In genomic region chr16:70659953-70660671, GRCh38 we compare ENCODE assay signal across 20 cellular contexts. TPM values are rescaled to one million over a fixed set of nuclear protein-coding genes. Genes with fewer than 3 reads are reported as not detected.
"Had no signal": no experiment of that assay in that cellular context is flagged by ENCODE, and none has a peak within 500 bp of the region (broad histone marks: within the 10 kb centered on the region; RNA-seq: fewer than 3 reads in every experiment).

No MANE protein-coding gene starts in this region.

- H3K27me3 Mint-ChIP-seq: stimulated activated memory B cell treated with anti-CD40 and anti-IgM and Interleukin-4, amounts not matched to agents 10 μg/mL and 1 μg/mL and 100 μg/mL, for 72 hours had no signal

- H3K9me3 Mint-ChIP-seq: activated naive CD4-positive, alpha-beta T cell treated with anti-CD3 and anti-CD28 coated beads, Interleukin-2, amount 50 U/mL, for 72 hours; activated T-helper 1 cell treated with anti-CD3 and anti-CD28 coated beads, Interleukin-12 subunit alpha, Interleukin-12 subunit beta, Interleukin-2, Interleukin-4 antibody, amounts not matched to agents 30 ng/mL and 10 ng/mL and 1 ng/mL, durations not matched to agents 14 hours and 24 hours and 36 hours; naive B cell; neural crest cell; stimulated activated memory B cell treated with anti-CD40 and anti-IgM and Interleukin-4, amounts not matched to agents 10 μg/mL and 1 μg/mL and 100 μg/mL, for 72 hours had no signal

- H3K9me3 ChIP-seq: gastrocnemius medialis, pancreas, right lobe of liver had no signal

- H3K4me3 ChIP-seq: dorsolateral prefrontal cortex, gastrocnemius medialis, pancreas, right lobe of liver had no signal

- DNase-seq: activated CD4-positive, alpha-beta T cell treated with anti-CD3 and anti-CD28 coated beads, Interleukin-2, amount 50 U/mL, for 1 hour; activated CD4-positive, CD25-positive, alpha-beta regulatory T cell treated with anti-CD3 and anti-CD28 coated beads, Interleukin-2, amount 50 U/mL, for 72 hours; activated gamma-delta T cell treated with Interleukin-2 at 50 U/mL for 16 hours; amniotic stem cell; gastrocnemius medialis; naive B cell; right lobe of liver; stimulated activated CD4-positive, alpha-beta T cell treated with anti-CD3 and anti-CD28 coated beads, Interleukin-4, amount 100 ng/mL, for 4 hours; SW 1271; T-helper 2 cell had no signal

- H3K4me1 Mint-ChIP-seq: naive B cell; neural crest cell; stimulated activated memory B cell treated with anti-CD40 and anti-IgM and Interleukin-4, amounts not matched to agents 10 μg/mL and 1 μg/mL and 100 μg/mL, for 72 hours had no signal

- H3K27ac ChIP-seq: gastrocnemius medialis, pancreas, right lobe of liver, VCaP had no signal

- FAIRE-seq: endometrium, keratinocyte, pancreas had no signal

- H3K27ac Mint-ChIP-seq: activated naive CD4-positive, alpha-beta T cell treated with anti-CD3 and anti-CD28 coated beads, Interleukin-2, amount 50 U/mL, for 72 hours; activated T-helper 1 cell treated with anti-CD3 and anti-CD28 coated beads, Interleukin-12 subunit alpha, Interleukin-12 subunit beta, Interleukin-2, Interleukin-4 antibody, amounts not matched to agents 30 ng/mL and 10 ng/mL and 1 ng/mL, durations not matched to agents 14 hours and 24 hours and 36 hours; stimulated activated memory B cell treated with anti-CD40 and anti-IgM and Interleukin-4, amounts not matched to agents 10 μg/mL and 1 μg/mL and 100 μg/mL, for 72 hours had no signal

- H3K4me1 ChIP-seq: gastrocnemius medialis, pancreas, right lobe of liver had no signal

- H3K36me3 Mint-ChIP-seq: activated naive CD4-positive, alpha-beta T cell treated with anti-CD3 and anti-CD28 coated beads, Interleukin-2, amount 50 U/mL, for 72 hours; naive B cell; stimulated activated memory B cell treated with anti-CD40 and anti-IgM and Interleukin-4, amounts not matched to agents 10 μg/mL and 1 μg/mL and 100 μg/mL, for 72 hours had no signal

- H3K4me3 Mint-ChIP-seq: activated T-helper 1 cell treated with anti-CD3 and anti-CD28 coated beads, Interleukin-12 subunit alpha, Interleukin-12 subunit beta, Interleukin-2, Interleukin-4 antibody, amounts not matched to agents 30 ng/mL and 10 ng/mL and 1 ng/mL, durations not matched to agents 14 hours and 24 hours and 36 hours; naive B cell; neural crest cell; stimulated activated memory B cell treated with anti-CD40 and anti-IgM and Interleukin-4, amounts not matched to agents 10 μg/mL and 1 μg/mL and 100 μg/mL, for 72 hours had no signal

- H3K27me3 ChIP-seq: dorsolateral prefrontal cortex, gastrocnemius medialis, pancreas, right lobe of liver had no signal

RNA-seq across cellular contexts. Expression of gene IL34, which starts 13.8 kb away (rescaled TPM):
- total RNA-seq: activated CD8-positive, alpha-beta memory T cell treated with anti-CD3 and anti-CD28 coated beads for 36 hours; activated naive CD4-positive, alpha-beta T cell treated with anti-CD3 and anti-CD28 coated beads, Interleukin-2, amount 50 U/mL, for 72 hours; activated T-helper 1 cell treated with anti-CD3 and anti-CD28 coated beads, Interleukin-12 subunit alpha, Interleukin-12 subunit beta, Interleukin-2, Interleukin-4 antibody, amounts not matched to agents 30 ng/mL and 10 ng/mL and 1 ng/mL, durations not matched to agents 14 hours and 24 hours and 36 hours had no signal
